In genomic region chr3:184337981-184338380, GRCh38 we compare ENCODE assay signal across 9 cellular contexts. TPM values are rescaled to one million over a fixed set of nuclear protein-coding genes. Genes with fewer than 3 reads are reported as not detected.
DNase-seq lines count a peak whose midpoint lies in the region; ATAC-seq, FAIRE-seq and TF ChIP-seq lines count a peak whose summit lies in the region.
"Had no signal": no experiment of that assay in that cellular context is flagged by ENCODE, and none has a peak within 500 bp of the region (broad histone marks: within the 10 kb centered on the region; RNA-seq: fewer than 3 reads in every experiment).

No MANE protein-coding gene starts in this region.

- H2BK12ac ChIP-seq in H1 (ENCODE audit: low read depth, low read length) = peak overlapping the region; percentile 84; the same call in 1 of the 2 replicates

- H2AFZ ChIP-seq in H1 (ENCODE audit: low read length) = no peak overlapping the region

- no peak overlapping the region for H4K5ac ChIP-seq in H1 (ENCODE audit: insufficient read length, low read depth, low read length)

- peaks cover 14% of the 10 kb centered on the region for H3K23me2 ChIP-seq in H1 (ENCODE audit: low read depth, low read length)

- H3K18ac ChIP-seq in H1 (ENCODE audit: extremely low read depth, low read length) = no peak overlapping the region

- no peak overlapping the region for H4K91ac ChIP-seq in H1 (replicated peaks; ENCODE audit: insufficient read length, low read length)

- DNase-seq in heart left ventricle = no peak
- DNase-seq in cardiac septum (ENCODE audit: low spot score) = no peak
- no peak for DNase-seq in H1 (ENCODE audit: low read depth in 1 of 2, low spot score in 2 of 2)
- DNase-seq in nephron progenitor cell = no peak
- no peak for DNase-seq in uterus
- DNase-seq: kidney glomerular epithelial cell had no signal

- 48 to 63% (median 55%) methylated on average over 7 of the region's 7 CpGs for WGBS in heart left ventricle, 4 donors
- 78% methylated on average over 6 of the region's 7 CpGs; no CpG with 5 or more reads in 1 of the 2 experiments for WGBS in H1 (ENCODE audit: extremely low coverage in 1 of 2, insufficient coverage in 1 of 2, insufficient read length in 1 of 2, insufficient replicate concordance in 2 of 2, low coverage in 1 of 2, low lambda C conversion rate in 2 of 2, missing lambda C conversion rate in 1 of 2), 2 experiments

- 0 out of 2 replicates have a peak overlapping the region, but pooled peaks have one; percentile 78 for H2AK5ac ChIP-seq in H1 (ENCODE audit: low read depth, low read length)

- peaks cover 11 to 48% (median 34%) of the 10 kb centered on the region in 12 donors for H3K4me1 ChIP-seq in heart left ventricle
- H3K4me1 ChIP-seq in H1 (replicated peaks in 1 of 4; ENCODE audit: control insufficient read depth in 3 of 4, insufficient read depth in 4 of 4, low read length in 3 of 4) = peaks cover 5 to 27% (median 18%) of the 10 kb centered on the region in 4 experiments
- peaks cover 6 to 10% of the 10 kb centered on the region in 2 donors for H3K4me1 ChIP-seq in uterus

- peaks cover 9% of the 10 kb centered on the region for H3K79me1 ChIP-seq in H1 (ENCODE audit: low read depth, low read length)

- no peak overlapping the region for H3K4ac ChIP-seq in H1 (replicated peaks; ENCODE audit: insufficient read length, low read depth, low read length)

- TF ChIP-seq CTCF in heart left ventricle (IDR thresholded peaks at IDR 0.05) = no peak
- no peak for TF ChIP-seq CTCF in H1 (IDR thresholded peaks at IDR 0.05; ENCODE audit: control extremely low read depth in 1 of 3, insufficient read depth in 1 of 3, low read depth in 1 of 3, low read length in 3 of 3)
- TF ChIP-seq CTCF in nephron progenitor cell (IDR thresholded peaks at IDR 0.05) = no peak
- no peak for TF ChIP-seq CTCF in uterus (IDR thresholded peaks at IDR 0.05)

- H3K36me3 Mint-ChIP-seq in nephron progenitor cell (ENCODE audit: low read depth) = peaks cover 17% of the 10 kb centered on the region

- peak overlapping the region; percentile 72 to 98 for H3K4me2 ChIP-seq in H1 (ENCODE audit: insufficient read depth in 1 of 2, low read depth in 2 of 2, low read length in 2 of 2)

- FAIRE-seq in H1 (lab: Jason Lieb, UNC) = no peak

- no peak overlapping the region for H3K14ac ChIP-seq in H1 (ENCODE audit: insufficient read length)

- no peak overlapping the region for H3K27ac Mint-ChIP-seq in nephron progenitor cell

- TF ChIP-seq POLR2A in heart left ventricle (IDR thresholded peaks at IDR 0.05) (no peak), H1 (IDR thresholded peaks at IDR 0.05; ENCODE audit: control extremely low read depth in 1 of 2, low read depth in 2 of 2, low read length in 2 of 2) (no peak), uterus (IDR thresholded peaks at IDR 0.05) (no peak)

- H3K4me3 ChIP-seq in heart left ventricle (peak overlapping the region in 11 of 12 donors; percentile 10 to 95 (median 81)), H1 (ENCODE audit: extremely low read depth in 1 of 4, insufficient read depth in 2 of 4, low read depth in 3 of 4, low read length in 4 of 4) (peak overlapping the region in 1 of 4 experiments; percentile 50; a peak in 4 of 8 replicates), uterus (peak overlapping the region; percentile 5 to 25)

- H2BK15ac ChIP-seq in H1 (ENCODE audit: low read length) = no peak overlapping the region

- intact Hi-C loops in heart left ventricle (cut with DNase I) = loop anchor here in 4 of 10 donors (2.0 kb wide), 2 partner anchors 23 to 39 kb away; partner anchors contain the start of genes EIF4G1 (in 3 of the 4) and PSMD2 (in 1 of the 4)
- intact Hi-C loops in cardiac septum (cut with DNase I) = loop anchor here (1.0 to 2.0 kb wide), 3 partner anchors 23 to 40 kb away; partner anchors contain the start of gene EIF4G1
- intact Hi-C loops in uterus (cut with DNase I; ENCODE audit: low total_unique reads) = no loop called here

- no peak for TF ChIP-seq EP300 in H1 (IDR thresholded peaks at IDR 0.05; ENCODE audit: borderline replicate concordance in 1 of 2, low read depth in 2 of 2, low read length in 2 of 2)

- H2BK20ac ChIP-seq in H1 (ENCODE audit: low read length) = no peak overlapping the region

- H2BK5ac ChIP-seq in H1 (ENCODE audit: low read depth, low read length) = no peak overlapping the region; the same call in 1 of the 2 replicates

- no peaks in the 10 kb centered on the region for H3K9me3 Mint-ChIP-seq in nephron progenitor cell

- peaks cover 0 to 2% of the 10 kb centered on the region in 2 experiments; a peak in 1 of 4 replicates for H3K79me2 ChIP-seq in H1 (ENCODE audit: control insufficient read depth in 1 of 2, insufficient read depth in 2 of 2, low read length in 2 of 2)

- H3K9me3 ChIP-seq in heart left ventricle (no peaks in the 10 kb centered on the region), H1 (ENCODE audit: insufficient read depth in 2 of 2, low read depth in 1 of 2, low read length in 1 of 2) (no peaks in the 10 kb centered on the region), uterus (no peaks in the 10 kb centered on the region)

- peaks cover 35% of the 10 kb centered on the region for H3K4me1 Mint-ChIP-seq in nephron progenitor cell

- peaks cover 18 to 36% of the 10 kb centered on the region in 2 experiments for H4K20me1 ChIP-seq in H1 (replicated peaks in 1 of 2; ENCODE audit: control insufficient read depth in 1 of 2, insufficient read depth in 2 of 2, low read length in 2 of 2)

- H2BK120ac ChIP-seq in H1 (replicated peaks; ENCODE audit: low read depth, low read length) = no peak overlapping the region

- H3K27me3 ChIP-seq in heart left ventricle (no peaks in the 10 kb centered on the region), H1 (replicated peaks in 1 of 4; ENCODE audit: control insufficient read depth in 3 of 4, extremely low read depth in 1 of 4, insufficient read depth in 3 of 4, low read length in 3 of 4) (no peaks in the 10 kb centered on the region), uterus (no peaks in the 10 kb centered on the region)

- peak overlapping the region; percentile 75 to 100 (median 96) for H3K27ac ChIP-seq in heart left ventricle
- peak overlapping the region; percentile 32; the same call in 1 of the 2 replicates for H3K27ac ChIP-seq in H1 (ENCODE audit: low read depth, low read length)
- H3K27ac ChIP-seq in uterus = peak overlapping the region; percentile 96 to 100

- POLR2A ChIA-PET in H1 (lab: Charles Lee; ENCODE audit: partially characterized antibody) = interaction anchor here (0.8 to 3.6 kb wide), 18 partner anchors 8 to 189 kb away, joined by 3 to 30 read pairs (median 4); partner anchors contain the start of genes CAMK2N2 and EIF4G1

- no peak overlapping the region for H3K23ac ChIP-seq in H1 (ENCODE audit: insufficient read length)

- peak overlapping the region; percentile 68 for H3K4me3 Mint-ChIP-seq in nephron progenitor cell

- ATAC-seq in heart left ventricle = no peak
- no peak for ATAC-seq in HG02981 (IDR thresholded peaks at IDR 0.05; ENCODE audit: unreplicated experiment)
- ATAC-seq in GM18909 (IDR thresholded peaks at IDR 0.05; ENCODE audit: poor library complexity, unreplicated experiment) = no peak
- ATAC-seq in GM18517 (IDR thresholded peaks at IDR 0.05; ENCODE audit: unreplicated experiment) = no peak

- CTCF ChIA-PET in H1 (lab: Charles Lee; ENCODE audit: partially characterized antibody) = interaction anchor here (0.9 to 3.6 kb wide), 12 partner anchors 10 to 204 kb away, joined by 4 to 16 read pairs (median 5); no protein-coding TSS in a partner anchor

- H3K9ac ChIP-seq in H1 (replicated peaks in 1 of 4; ENCODE audit: extremely low read depth in 1 of 4, low read depth in 3 of 4, low read length in 3 of 4) = peak overlapping the region in 2 of 4 experiments; percentile 34 to 53; a peak in 2 of 7 replicates

- TF ChIP-seq RAD21 in H1 (IDR thresholded peaks at IDR 0.05 in 1 of 2, conservative IDR thresholded peaks at IDR 0.05 in 1 of 2; ENCODE audit: low read depth in 2 of 2, low read length in 2 of 2) = no peak

- H3K27me3 Mint-ChIP-seq in nephron progenitor cell (ENCODE audit: low read depth, poor library complexity) = peaks cover 7% of the 10 kb centered on the region

- H4K8ac ChIP-seq in H1 (ENCODE audit: extremely low read depth, insufficient read depth, low read length) = peak overlapping the region; percentile 7

- H3K56ac ChIP-seq in H1 (replicated peaks; ENCODE audit: insufficient read length, low read depth, low read length) = no peak overlapping the region

- peaks cover 0 to 44% (median 40%) of the 10 kb centered on the region in 9 donors for H3K36me3 ChIP-seq in heart left ventricle
- H3K36me3 ChIP-seq in H1 (ENCODE audit: control insufficient read depth in 2 of 4, insufficient read depth in 4 of 4, low read length in 3 of 4) = peaks cover 11 to 22% (median 20%) of the 10 kb centered on the region in 4 experiments; a peak in 7 of 8 replicates
- no peaks in the 10 kb centered on the region for H3K36me3 ChIP-seq in uterus

RNA-seq across cellular contexts. Expression of gene FAM131A, which starts 0.6 kb away (rescaled TPM):
- total RNA-seq in heart left ventricle (10 to 100 TPM; 21.9 to 53.2 (median 30.9) TPM), cardiac septum (43.3 TPM), uterus (10 to 100 TPM; 13.2 to 42.6 (median 36.8) TPM)
- polyA plus RNA-seq in heart left ventricle (10 to 100 TPM; 24.1 to 36.9 TPM), H1 (2011; rRNA removed) (21.9 and 35.3 TPM in 2 replicates)
- total RNA-seq in H1 (2021; fragmentation: NEBNext Ultra II Directional; extraction: Animal tissue kit (Norgen Biotek cat#: 25700)) = 15.4 and 16.0 TPM in 2 replicates
- 27.7 TPM for polyA plus RNA-seq in H1 (2011; cell fraction: cytosol; rRNA removed)
- polyA plus RNA-seq in H1 (2011; cell fraction: nucleus; rRNA removed) = 29.2 TPM
- 10.0 to 18.5 TPM (median 15.4 TPM) in 4 replicates for polyA plus RNA-seq in H1 (2012, experiment 1 of 2)
- 12.7 TPM for polyA plus RNA-seq in H1 (2012, experiment 2 of 2)
- polyA plus RNA-seq in H1 (2013, experiment 1 of 2) = 9.2 TPM
- polyA plus RNA-seq in H1 (2013, experiment 2 of 2) = 8.7 TPM
- 8.8 and 13.9 TPM in 2 replicates for polyA minus RNA-seq in H1 (2011; rRNA and poly(A)+ RNA removed)
- polyA minus RNA-seq in H1 (2011; cell fraction: cytosol; rRNA and poly(A)+ RNA removed) = 7.0 TPM
- 12.1 TPM for polyA minus RNA-seq in H1 (2011; cell fraction: nucleus; rRNA and poly(A)+ RNA removed)

RNA-seq across cellular contexts. Expression of gene CLCN2, which starts 23.4 kb away (rescaled TPM):
- total RNA-seq in heart left ventricle (1 to 10 TPM; 1.3 to 3.6 (median 2.0) TPM), cardiac septum (3.1 TPM), uterus (10 to 100 TPM in 2 of 4 donors, 1 to 10 TPM in 1, under 1 TPM in 1; 0.77 to 20.8 (median 7.3) TPM)
- polyA plus RNA-seq in heart left ventricle (1 to 10 TPM; 1.2 to 2.7 TPM), H1 (2011; rRNA removed) (16.1 and 20.7 TPM in 2 replicates)
- total RNA-seq in H1 (2021; fragmentation: NEBNext Ultra II Directional; extraction: Animal tissue kit (Norgen Biotek cat#: 25700)) = 11.8 and 13.7 TPM in 2 replicates
- polyA plus RNA-seq in H1 (2011; cell fraction: cytosol; rRNA removed) = 11.9 TPM
- 101 TPM for polyA plus RNA-seq in H1 (2011; cell fraction: nucleus; rRNA removed)
- 10.2 to 14.4 TPM (median 13.8 TPM) in 4 replicates for polyA plus RNA-seq in H1 (2012, experiment 1 of 2)
- polyA plus RNA-seq in H1 (2012, experiment 2 of 2) = 9.8 TPM
- polyA plus RNA-seq in H1 (2013, experiment 1 of 2) = 12.1 TPM
- 9.9 TPM for polyA plus RNA-seq in H1 (2013, experiment 2 of 2)
- 21.6 and 30.2 TPM in 2 replicates for polyA minus RNA-seq in H1 (2011; rRNA and poly(A)+ RNA removed)
- polyA minus RNA-seq in H1 (2011; cell fraction: cytosol; rRNA and poly(A)+ RNA removed) = 10.0 TPM
- 57.3 TPM for polyA minus RNA-seq in H1 (2011; cell fraction: nucleus; rRNA and poly(A)+ RNA removed)

RNA-seq across cellular contexts. Expression of gene POLR2H, which starts 23.5 kb away (rescaled TPM):
- total RNA-seq in heart left ventricle (10 to 100 TPM; 15.2 to 40.3 (median 22.1) TPM), cardiac septum (23.2 TPM), uterus (100 to 1,000 TPM in 2 of 4 donors, 10 to 100 TPM in 2; 52.8 to 103 (median 82.7) TPM)
- polyA plus RNA-seq in heart left ventricle (10 to 100 TPM; 37.9 to 51.4 TPM), H1 (2011; rRNA removed) (253 and 335 TPM in 2 replicates)
- 113 and 118 TPM in 2 replicates for total RNA-seq in H1 (2021; fragmentation: NEBNext Ultra II Directional; extraction: Animal tissue kit (Norgen Biotek cat#: 25700))
- 372 TPM for polyA plus RNA-seq in H1 (2011; cell fraction: cytosol; rRNA removed)
- 132 TPM for polyA plus RNA-seq in H1 (2011; cell fraction: nucleus; rRNA removed)
- polyA plus RNA-seq in H1 (2012, experiment 1 of 2) = 156 to 183 TPM (median 164 TPM) in 4 replicates
- polyA plus RNA-seq in H1 (2012, experiment 2 of 2) = 190 TPM
- 109 TPM for polyA plus RNA-seq in H1 (2013, experiment 1 of 2)
- polyA plus RNA-seq in H1 (2013, experiment 2 of 2) = 115 TPM
- polyA minus RNA-seq in H1 (2011; rRNA and poly(A)+ RNA removed) = 65.8 and 81.4 TPM in 2 replicates
- 55.6 TPM for polyA minus RNA-seq in H1 (2011; cell fraction: cytosol; rRNA and poly(A)+ RNA removed)
- polyA minus RNA-seq in H1 (2011; cell fraction: nucleus; rRNA and poly(A)+ RNA removed) = 54.6 TPM

RNA-seq across cellular contexts. Expression of gene EIF4G1, which starts 23.6 kb away (rescaled TPM):
- total RNA-seq in heart left ventricle (100 to 1,000 TPM; 211 to 406 (median 229) TPM), cardiac septum (284 TPM), uterus (100 to 1,000 TPM; 133 to 269 (median 170) TPM)
- polyA plus RNA-seq in heart left ventricle (100 to 1,000 TPM; 178 to 407 TPM), H1 (2011; rRNA removed) (318 and 421 TPM in 2 replicates)
- total RNA-seq in H1 (2021; fragmentation: NEBNext Ultra II Directional; extraction: Animal tissue kit (Norgen Biotek cat#: 25700)) = 473 and 480 TPM in 2 replicates
- polyA plus RNA-seq in H1 (2011; cell fraction: cytosol; rRNA removed) = 188 TPM
- 535 TPM for polyA plus RNA-seq in H1 (2011; cell fraction: nucleus; rRNA removed)
- polyA plus RNA-seq in H1 (2012, experiment 1 of 2) = 236 to 375 TPM (median 350 TPM) in 4 replicates
- polyA plus RNA-seq in H1 (2012, experiment 2 of 2) = 251 TPM
- 278 TPM for polyA plus RNA-seq in H1 (2013, experiment 1 of 2)
- 258 TPM for polyA plus RNA-seq in H1 (2013, experiment 2 of 2)
- polyA minus RNA-seq in H1 (2011; rRNA and poly(A)+ RNA removed) = 334 and 358 TPM in 2 replicates
- 203 TPM for polyA minus RNA-seq in H1 (2011; cell fraction: cytosol; rRNA and poly(A)+ RNA removed)
- 138 TPM for polyA minus RNA-seq in H1 (2011; cell fraction: nucleus; rRNA and poly(A)+ RNA removed)

RNA-seq across cellular contexts. Expression of gene PSMD2, which starts 38.9 kb away (rescaled TPM):
- total RNA-seq in heart left ventricle (100 to 1,000 TPM; 198 to 314 (median 232) TPM), cardiac septum (217 TPM), uterus (100 to 1,000 TPM; 117 to 275 (median 147) TPM)
- polyA plus RNA-seq in heart left ventricle (100 to 1,000 TPM in 1 of 2 donors, 10 to 100 TPM in 1; 82.3 to 443 TPM), H1 (2011; rRNA removed) (272 and 350 TPM in 2 replicates)
- 358 and 363 TPM in 2 replicates for total RNA-seq in H1 (2021; fragmentation: NEBNext Ultra II Directional; extraction: Animal tissue kit (Norgen Biotek cat#: 25700))
- polyA plus RNA-seq in H1 (2011; cell fraction: cytosol; rRNA removed) = 302 TPM
- 249 TPM for polyA plus RNA-seq in H1 (2011; cell fraction: nucleus; rRNA removed)
- 334 to 378 TPM (median 363 TPM) in 4 replicates for polyA plus RNA-seq in H1 (2012, experiment 1 of 2)
- polyA plus RNA-seq in H1 (2012, experiment 2 of 2) = 145 TPM
- polyA plus RNA-seq in H1 (2013, experiment 1 of 2) = 137 TPM
- 133 TPM for polyA plus RNA-seq in H1 (2013, experiment 2 of 2)
- 590 and 595 TPM in 2 replicates for polyA minus RNA-seq in H1 (2011; rRNA and poly(A)+ RNA removed)
- 301 TPM for polyA minus RNA-seq in H1 (2011; cell fraction: cytosol; rRNA and poly(A)+ RNA removed)
- 160 TPM for polyA minus RNA-seq in H1 (2011; cell fraction: nucleus; rRNA and poly(A)+ RNA removed)

Comparison
In these comparisons a context has a peak if more than half of its experiments do, and no peak if none do; other contexts are left out.
1. H3K27ac ChIP-seq: peak in every context shown above with its lines; median percentile 98 in uterus; 96 in heart left ventricle; 32 in H1.